9 cellular contexts compared by ENCODE assay signal in genomic region chr19:57192064-57192395, GRCh38. TPM values are rescaled to one million over a fixed set of nuclear protein-coding genes. Genes with fewer than 3 reads are reported as not detected.
A peak's percentile ranks its signal among the peaks of the same experiment; 100 is the strongest.
DNase-seq lines count a peak whose midpoint lies in the region; ATAC-seq, FAIRE-seq and TF ChIP-seq lines count a peak whose summit lies in the region.
"Had no signal": no experiment of that assay in that cellular context is flagged by ENCODE, and none has a peak within 500 bp of the region (broad histone marks: within the 10 kb centered on the region; RNA-seq: fewer than 3 reads in every experiment).

No MANE protein-coding gene starts in this region.

- CTCF ChIA-PET in HepG2 (lab: Yijun Ruan, JAX; ENCODE audit: low intra/inter-chr PET ratio, low total read pairs): no interaction called here

- H3K27ac Mint-ChIP-seq in HFFc6 (peak overlapping the region; percentile 82), type B pancreatic cell (peak overlapping the region; percentile 95)

- BruUV-seq in HepG2 (replicated peaks; lab: Mats Ljungman, UMichigan): no TSS peak

- ATAC-seq in HepG2: peak; percentile 26
- ATAC-seq in GM18867 (IDR thresholded peaks at IDR 0.05; ENCODE audit: unreplicated experiment): no peak

- peak overlapping the region; percentile 78 for H2AFZ ChIP-seq in ACC112 (ENCODE audit: low read length, unreplicated experiment)
- H2AFZ ChIP-seq in HepG2 (ENCODE audit: low read length): no peak overlapping the region

- peak overlapping the region; percentile 97 for H3K4me2 ChIP-seq in HepG2 (ENCODE audit: low read depth, low read length)

- H3K27me3 ChIP-seq in ACC112 (ENCODE audit: insufficient read depth, low read length) (no peaks in the 10 kb centered on the region), HepG2 (ENCODE audit: control insufficient read depth in 1 of 2, insufficient read depth in 2 of 2, low read length in 2 of 2) (no peaks in the 10 kb centered on the region; a peak in 1 of 5 replicates)

- peak overlapping the region; percentile 40; the same call in 1 of the 2 replicates for H3K27ac ChIP-seq in ACC112 (ENCODE audit: low read depth, low read length)
- peak overlapping the region; percentile 78 for H3K27ac ChIP-seq in HepG2 (ENCODE audit: extremely low read length, insufficient read depth, low read length)

- peaks cover 15% of the 10 kb centered on the region for H3K9me3 ChIP-seq in HepG2 (ENCODE audit: low read length)

- no peak for TF ChIP-seq RAD21 in HepG2 (CRISPR knock-in tag; IDR thresholded peaks at IDR 0.05)

- POLR2A ChIA-PET in HepG2 (lab: Yijun Ruan, JAX): no interaction called here

- intact Hi-C loops in HepG2 (cut with micrococcal nuclease; ENCODE audit: unreplicated experiment): no loop called here

- peaks cover 33% of the 10 kb centered on the region for H3K4me1 Mint-ChIP-seq in HFFc6 (ENCODE audit: low read depth)
- H3K4me1 Mint-ChIP-seq in type B pancreatic cell (ENCODE audit: unreplicated experiment): peaks cover 14% of the 10 kb centered on the region

- in situ Hi-C loops in HepG2 (cut with HindIII; ENCODE audit: extremely low pct_ligation_motif_present, low pct_unique_long_range_greater_than_20kb): no loop called here

- H3K4me3 ChIP-seq in ACC112 (ENCODE audit: low read depth, low read length): peak overlapping the region; percentile 91
- peak overlapping the region; percentile 86 to 100 (median 98) for H3K4me3 ChIP-seq in HepG2 (replicated peaks in 1 of 3; ENCODE audit: insufficient read depth in 1 of 3, low read depth in 2 of 3, low read length in 3 of 3)

- peak overlapping the region; percentile 88 for H3K9ac ChIP-seq in HepG2 (ENCODE audit: insufficient read depth, low read depth, low read length)

- no peak for TF ChIP-seq POLR2A in HepG2 (IDR thresholded peaks at IDR 0.05; ENCODE audit: insufficient read depth in 1 of 2, low read depth in 2 of 2, low read length in 2 of 2)

- H3K27me3 Mint-ChIP-seq in HFFc6 (ENCODE audit: insufficient read depth) (peaks cover 5% of the 10 kb centered on the region), type B pancreatic cell (peaks cover 4% of the 10 kb centered on the region)

- no peak for TF ChIP-seq CTCF in HFFc6 (IDR thresholded peaks at IDR 0.05)
- TF ChIP-seq CTCF in HepG2 (CRISPR knock-in tag; IDR thresholded peaks at IDR 0.05): no peak
- TF ChIP-seq CTCF in type B pancreatic cell (conservative IDR thresholded peaks at IDR 0.05): no peak

- H3K36me3 Mint-ChIP-seq in HFFc6 (ENCODE audit: low read depth) (peaks cover 68% of the 10 kb centered on the region), type B pancreatic cell (peaks cover 48% of the 10 kb centered on the region)

- H3K4me1 ChIP-seq in ACC112 (ENCODE audit: control insufficient read depth, insufficient read depth, low read length, unreplicated experiment) (peaks cover 5% of the 10 kb centered on the region), HepG2 (ENCODE audit: insufficient read depth, low read length) (peaks cover 22% of the 10 kb centered on the region)

- H3K9me3 Mint-ChIP-seq in HFFc6: peaks cover 19% of the 10 kb centered on the region
- H3K9me3 Mint-ChIP-seq in type B pancreatic cell: peaks cover 9% of the 10 kb centered on the region

- H3K79me2 ChIP-seq in ACC112 (ENCODE audit: control insufficient read depth, insufficient read depth, low read length, unreplicated experiment) (peaks cover 24% of the 10 kb centered on the region), HepG2 (ENCODE audit: insufficient read depth, low read length) (peaks cover 20% of the 10 kb centered on the region)

- H3K36me3 ChIP-seq in ACC112 (ENCODE audit: insufficient read depth, low read length) (peaks cover 15% of the 10 kb centered on the region), HepG2 (replicated peaks in 1 of 2; ENCODE audit: control insufficient read depth in 1 of 2, insufficient read depth in 2 of 2, low read length in 2 of 2) (peaks cover 8 to 38% of the 10 kb centered on the region in 2 experiments; a peak in 4 of 5 replicates)

- DNase-seq in HFFc6 (no peak), astrocyte of the hippocampus (ENCODE audit: low read depth, low spot score) (peak; percentile 37), HepG2 (ENCODE audit: low spot score) (no peak), type B pancreatic cell (ENCODE audit: extremely low spot score, unreplicated experiment) (peak; percentile 34), NCI-H1694 treated with DMSO at 0.1 percent for 48 hours (lab: John Stamatoyannopoulos, UW) (no peak), HPDE6-E6E7 (ENCODE audit: extremely low spot score) (no peak)

- 30% methylated on average over 6 of the region's 8 CpGs for WGBS in HepG2 (ENCODE audit: low lambda C conversion rate)

- no peak for TF ChIP-seq EP300 in HepG2 (IDR thresholded peaks at IDR 0.05; ENCODE audit: low read depth in 2 of 2, low read length in 2 of 2)
- TF ChIP-seq EP300 in HepG2 (CRISPR knock-in tag; IDR thresholded peaks at IDR 0.05; ENCODE audit: borderline replicate concordance): no peak

- H4K20me1 ChIP-seq in HepG2 (ENCODE audit: insufficient read depth, low read length): peaks cover 5% of the 10 kb centered on the region; the same call in 1 of the 2 replicates

- H3K4me3 Mint-ChIP-seq in HFFc6: peak overlapping the region; percentile 98
- peak overlapping the region; percentile 98 for H3K4me3 Mint-ChIP-seq in type B pancreatic cell

- FAIRE-seq in HepG2 (lab: Jason Lieb, UNC): no peak
- FAIRE-seq: islet of Langerhans had no signal

RNA-seq across cellular contexts. Expression of gene ZNF264, which starts 0.7 kb away (rescaled TPM):
- 10 to 100 TPM; 20.1 to 23.1 (median 22.6) TPM for total RNA-seq in HFFc6 (2021; fragmentation: NEBNext Ultra II Directional; extraction: Animal tissue kit (Norgen Biotek cat#: 25700))
- total RNA-seq in HepG2 (2016; rRNA removed; fragmentation: Illumina TruSeq; extraction: Trizol) (17.6 and 24.7 TPM in 2 replicates), type B pancreatic cell (ENCODE audit: low replicate concordance) (37.0 and 42.5 TPM in 2 replicates)
- 1.1 and 1.3 TPM in 2 replicates for total RNA-seq in HepG2 (2016; cell fraction: cytosol; rRNA removed; fragmentation: Illumina TruSeq; extraction: Trizol; ENCODE audit: low read depth)
- total RNA-seq in HepG2 (2016; cell fraction: insoluble cytoplasmic fraction; rRNA removed; fragmentation: Illumina TruSeq; extraction: Trizol): 17.5 and 24.6 TPM in 2 replicates
- 4.2 and 5.9 TPM in 2 replicates for total RNA-seq in HepG2 (2016; cell fraction: membrane; rRNA removed; fragmentation: Illumina TruSeq; extraction: Trizol)
- total RNA-seq in HepG2 (2016; cell fraction: nucleus; rRNA removed; fragmentation: Illumina TruSeq; extraction: Trizol): 17.5 and 18.4 TPM in 2 replicates
- 3.5 and 4.0 TPM in 2 replicates for polyA plus RNA-seq in HepG2 (2011; rRNA removed)
- polyA plus RNA-seq in HepG2 (2011; cell fraction: cytosol; rRNA removed): 1.8 and 2.3 TPM in 2 replicates
- 6.8 and 8.0 TPM in 2 replicates for polyA plus RNA-seq in HepG2 (2011; cell fraction: nucleus; rRNA removed)
- 2.6 and 3.2 TPM in 2 replicates for polyA plus RNA-seq in HepG2 (2012)
- polyA plus RNA-seq in HepG2 (2016; cell fraction: cytosol; fragmentation: Illumina TruSeq; extraction: Trizol; ENCODE audit: low read depth): 0.29 and 0.55 TPM in 2 replicates
- polyA plus RNA-seq in HepG2 (2016; cell fraction: insoluble cytoplasmic fraction; fragmentation: Illumina TruSeq; extraction: Trizol; ENCODE audit: low read depth): 4.7 TPM in 2 replicates
- polyA plus RNA-seq in HepG2 (2016; cell fraction: membrane; fragmentation: Illumina TruSeq; extraction: Trizol; ENCODE audit: low read depth): 0.55 and 0.76 TPM in 2 replicates
- polyA plus RNA-seq in HepG2 (2016; cell fraction: nucleus; fragmentation: Illumina TruSeq; extraction: Trizol; ENCODE audit: insufficient read depth, low read depth): 6.5 and 7.2 TPM in 2 replicates
- 9.6 and 31.4 TPM in 2 replicates for polyA minus RNA-seq in HepG2 (2011; rRNA and poly(A)+ RNA removed; ENCODE audit: low replicate concordance)
- 13.3 and 16.3 TPM in 2 replicates for polyA minus RNA-seq in HepG2 (2011; cell fraction: cytosol; rRNA and poly(A)+ RNA removed)
- polyA minus RNA-seq in HepG2 (2011; cell fraction: nucleus; rRNA and poly(A)+ RNA removed): 17.3 and 23.4 TPM in 2 replicates

RNA-seq across cellular contexts. Expression of gene DUXA, which starts 24.7 kb away (rescaled TPM):
- total RNA-seq in HFFc6 (2021; fragmentation: NEBNext Ultra II Directional; extraction: Animal tissue kit (Norgen Biotek cat#: 25700)): not detected
- total RNA-seq in HepG2 (2016; rRNA removed; fragmentation: Illumina TruSeq; extraction: Trizol) (not detected in 2 replicates), type B pancreatic cell (ENCODE audit: low replicate concordance) (not detected in 2 replicates)
- not detected in 2 replicates for total RNA-seq in HepG2 (2016; cell fraction: cytosol; rRNA removed; fragmentation: Illumina TruSeq; extraction: Trizol; ENCODE audit: low read depth)
- total RNA-seq in HepG2 (2016; cell fraction: insoluble cytoplasmic fraction; rRNA removed; fragmentation: Illumina TruSeq; extraction: Trizol): not detected in 2 replicates
- not detected in 2 replicates for total RNA-seq in HepG2 (2016; cell fraction: membrane; rRNA removed; fragmentation: Illumina TruSeq; extraction: Trizol)
- not detected in 2 replicates for total RNA-seq in HepG2 (2016; cell fraction: nucleus; rRNA removed; fragmentation: Illumina TruSeq; extraction: Trizol)
- polyA plus RNA-seq in HepG2 (2011; rRNA removed): not detected in 2 replicates
- polyA plus RNA-seq in HepG2 (2011; cell fraction: cytosol; rRNA removed): not detected in 2 replicates
- polyA plus RNA-seq in HepG2 (2011; cell fraction: nucleus; rRNA removed): not detected in 2 replicates
- not detected in 2 replicates for polyA plus RNA-seq in HepG2 (2012)
- polyA plus RNA-seq in HepG2 (2016; cell fraction: cytosol; fragmentation: Illumina TruSeq; extraction: Trizol; ENCODE audit: low read depth): not detected in 2 replicates
- polyA plus RNA-seq in HepG2 (2016; cell fraction: insoluble cytoplasmic fraction; fragmentation: Illumina TruSeq; extraction: Trizol; ENCODE audit: low read depth): not detected in 2 replicates
- polyA plus RNA-seq in HepG2 (2016; cell fraction: membrane; fragmentation: Illumina TruSeq; extraction: Trizol; ENCODE audit: low read depth): not detected in 2 replicates
- polyA plus RNA-seq in HepG2 (2016; cell fraction: nucleus; fragmentation: Illumina TruSeq; extraction: Trizol; ENCODE audit: insufficient read depth, low read depth): not detected in 2 replicates
- not detected in 2 replicates for polyA minus RNA-seq in HepG2 (2011; rRNA and poly(A)+ RNA removed; ENCODE audit: low replicate concordance)
- not detected in 2 replicates for polyA minus RNA-seq in HepG2 (2011; cell fraction: cytosol; rRNA and poly(A)+ RNA removed)
- not detected in 2 replicates for polyA minus RNA-seq in HepG2 (2011; cell fraction: nucleus; rRNA and poly(A)+ RNA removed)

RNA-seq across cellular contexts. Expression of gene AURKC, which starts 38.8 kb away (rescaled TPM):
- total RNA-seq in HFFc6 (2021; fragmentation: NEBNext Ultra II Directional; extraction: Animal tissue kit (Norgen Biotek cat#: 25700)): 1 to 10 TPM in 1 of 6 experiments, under 1 TPM in 4, not detected in 1; 0.31 to 1.1 (median 0.48) TPM
- total RNA-seq in HepG2 (2016; rRNA removed; fragmentation: Illumina TruSeq; extraction: Trizol) (0.46 TPM in 1 of 2 replicates, not detected in the other), type B pancreatic cell (ENCODE audit: low replicate concordance) (0.34 and 0.55 TPM in 2 replicates)
- 0.35 TPM in 1 of 2 replicates, not detected in the other for total RNA-seq in HepG2 (2016; cell fraction: cytosol; rRNA removed; fragmentation: Illumina TruSeq; extraction: Trizol; ENCODE audit: low read depth)
- total RNA-seq in HepG2 (2016; cell fraction: insoluble cytoplasmic fraction; rRNA removed; fragmentation: Illumina TruSeq; extraction: Trizol): 0.19 and 0.61 TPM in 2 replicates
- total RNA-seq in HepG2 (2016; cell fraction: membrane; rRNA removed; fragmentation: Illumina TruSeq; extraction: Trizol): 0.34 TPM in 1 of 2 replicates, not detected in the other
- total RNA-seq in HepG2 (2016; cell fraction: nucleus; rRNA removed; fragmentation: Illumina TruSeq; extraction: Trizol): not detected in 2 replicates
- 0.65 and 0.86 TPM in 2 replicates for polyA plus RNA-seq in HepG2 (2011; rRNA removed)
- polyA plus RNA-seq in HepG2 (2011; cell fraction: cytosol; rRNA removed): 0.50 and 0.60 TPM in 2 replicates
- 0.87 and 1.6 TPM in 2 replicates for polyA plus RNA-seq in HepG2 (2011; cell fraction: nucleus; rRNA removed)
- 0.58 and 0.80 TPM in 2 replicates for polyA plus RNA-seq in HepG2 (2012)
- polyA plus RNA-seq in HepG2 (2016; cell fraction: cytosol; fragmentation: Illumina TruSeq; extraction: Trizol; ENCODE audit: low read depth): 0.32 and 0.35 TPM in 2 replicates
- 0.31 and 0.44 TPM in 2 replicates for polyA plus RNA-seq in HepG2 (2016; cell fraction: insoluble cytoplasmic fraction; fragmentation: Illumina TruSeq; extraction: Trizol; ENCODE audit: low read depth)
- polyA plus RNA-seq in HepG2 (2016; cell fraction: membrane; fragmentation: Illumina TruSeq; extraction: Trizol; ENCODE audit: low read depth): 0.26 and 0.43 TPM in 2 replicates
- 1.5 TPM in 1 of 2 replicates, not detected in the other for polyA plus RNA-seq in HepG2 (2016; cell fraction: nucleus; fragmentation: Illumina TruSeq; extraction: Trizol; ENCODE audit: insufficient read depth, low read depth)
- 0.14 and 0.68 TPM in 2 replicates for polyA minus RNA-seq in HepG2 (2011; rRNA and poly(A)+ RNA removed; ENCODE audit: low replicate concordance)
- polyA minus RNA-seq in HepG2 (2011; cell fraction: cytosol; rRNA and poly(A)+ RNA removed): not detected in 2 replicates
- polyA minus RNA-seq in HepG2 (2011; cell fraction: nucleus; rRNA and poly(A)+ RNA removed): 0.25 and 0.77 TPM in 2 replicates

RNA-seq across cellular contexts. Expression of gene ZIM3, which starts 47.0 kb away (rescaled TPM):
- total RNA-seq in HFFc6 (2021; fragmentation: NEBNext Ultra II Directional; extraction: Animal tissue kit (Norgen Biotek cat#: 25700)): not detected
- not detected in 2 replicates for total RNA-seq in HepG2 (2016; rRNA removed; fragmentation: Illumina TruSeq; extraction: Trizol)
- total RNA-seq in HepG2 (2016; cell fraction: cytosol; rRNA removed; fragmentation: Illumina TruSeq; extraction: Trizol; ENCODE audit: low read depth): not detected in 2 replicates
- not detected in 2 replicates for total RNA-seq in HepG2 (2016; cell fraction: insoluble cytoplasmic fraction; rRNA removed; fragmentation: Illumina TruSeq; extraction: Trizol)
- total RNA-seq in HepG2 (2016; cell fraction: membrane; rRNA removed; fragmentation: Illumina TruSeq; extraction: Trizol): not detected in 2 replicates
- not detected in 2 replicates for total RNA-seq in HepG2 (2016; cell fraction: nucleus; rRNA removed; fragmentation: Illumina TruSeq; extraction: Trizol)
- not detected in 2 replicates for polyA plus RNA-seq in HepG2 (2011; rRNA removed)
- polyA plus RNA-seq in HepG2 (2011; cell fraction: cytosol; rRNA removed): not detected in 2 replicates
- polyA plus RNA-seq in HepG2 (2011; cell fraction: nucleus; rRNA removed): not detected in 2 replicates
- polyA plus RNA-seq in HepG2 (2012): not detected in 2 replicates
- polyA plus RNA-seq in HepG2 (2016; cell fraction: cytosol; fragmentation: Illumina TruSeq; extraction: Trizol; ENCODE audit: low read depth): not detected in 2 replicates
- not detected in 2 replicates for polyA plus RNA-seq in HepG2 (2016; cell fraction: insoluble cytoplasmic fraction; fragmentation: Illumina TruSeq; extraction: Trizol; ENCODE audit: low read depth)
- polyA plus RNA-seq in HepG2 (2016; cell fraction: membrane; fragmentation: Illumina TruSeq; extraction: Trizol; ENCODE audit: low read depth): not detected in 2 replicates
- polyA plus RNA-seq in HepG2 (2016; cell fraction: nucleus; fragmentation: Illumina TruSeq; extraction: Trizol; ENCODE audit: insufficient read depth, low read depth): not detected in 2 replicates
- polyA minus RNA-seq in HepG2 (2011; rRNA and poly(A)+ RNA removed; ENCODE audit: low replicate concordance): not detected in 2 replicates
- not detected in 2 replicates for polyA minus RNA-seq in HepG2 (2011; cell fraction: cytosol; rRNA and poly(A)+ RNA removed)
- polyA minus RNA-seq in HepG2 (2011; cell fraction: nucleus; rRNA and poly(A)+ RNA removed): not detected in 2 replicates
- not detected in 2 replicates for total RNA-seq in type B pancreatic cell (ENCODE audit: low replicate concordance)

RNA-seq across cellular contexts. Expression of gene ZNF805, which starts 48.4 kb away (rescaled TPM):
- 10 to 100 TPM; 10.7 to 12.8 (median 11.9) TPM for total RNA-seq in HFFc6 (2021; fragmentation: NEBNext Ultra II Directional; extraction: Animal tissue kit (Norgen Biotek cat#: 25700))
- total RNA-seq in HepG2 (2016; rRNA removed; fragmentation: Illumina TruSeq; extraction: Trizol) (12.8 and 21.8 TPM in 2 replicates), type B pancreatic cell (ENCODE audit: low replicate concordance) (16.8 and 16.9 TPM in 2 replicates)
- 0.40 and 1.3 TPM in 2 replicates for total RNA-seq in HepG2 (2016; cell fraction: cytosol; rRNA removed; fragmentation: Illumina TruSeq; extraction: Trizol; ENCODE audit: low read depth)
- total RNA-seq in HepG2 (2016; cell fraction: insoluble cytoplasmic fraction; rRNA removed; fragmentation: Illumina TruSeq; extraction: Trizol): 12.7 and 22.7 TPM in 2 replicates
- total RNA-seq in HepG2 (2016; cell fraction: membrane; rRNA removed; fragmentation: Illumina TruSeq; extraction: Trizol): 4.1 and 4.5 TPM in 2 replicates
- total RNA-seq in HepG2 (2016; cell fraction: nucleus; rRNA removed; fragmentation: Illumina TruSeq; extraction: Trizol): 13.3 and 15.8 TPM in 2 replicates
- polyA plus RNA-seq in HepG2 (2011; rRNA removed): 5.1 and 5.5 TPM in 2 replicates
- 2.4 and 3.2 TPM in 2 replicates for polyA plus RNA-seq in HepG2 (2011; cell fraction: cytosol; rRNA removed)
- 3.4 and 5.3 TPM in 2 replicates for polyA plus RNA-seq in HepG2 (2011; cell fraction: nucleus; rRNA removed)
- polyA plus RNA-seq in HepG2 (2012): 1.8 and 2.0 TPM in 2 replicates
- 0.11 and 0.19 TPM in 2 replicates for polyA plus RNA-seq in HepG2 (2016; cell fraction: cytosol; fragmentation: Illumina TruSeq; extraction: Trizol; ENCODE audit: low read depth)
- 2.2 and 2.5 TPM in 2 replicates for polyA plus RNA-seq in HepG2 (2016; cell fraction: insoluble cytoplasmic fraction; fragmentation: Illumina TruSeq; extraction: Trizol; ENCODE audit: low read depth)
- polyA plus RNA-seq in HepG2 (2016; cell fraction: membrane; fragmentation: Illumina TruSeq; extraction: Trizol; ENCODE audit: low read depth): 0.24 and 0.31 TPM in 2 replicates
- 3.3 and 3.4 TPM in 2 replicates for polyA plus RNA-seq in HepG2 (2016; cell fraction: nucleus; fragmentation: Illumina TruSeq; extraction: Trizol; ENCODE audit: insufficient read depth, low read depth)
- 13.1 and 29.1 TPM in 2 replicates for polyA minus RNA-seq in HepG2 (2011; rRNA and poly(A)+ RNA removed; ENCODE audit: low replicate concordance)
- 23.1 and 27.6 TPM in 2 replicates for polyA minus RNA-seq in HepG2 (2011; cell fraction: cytosol; rRNA and poly(A)+ RNA removed)
- polyA minus RNA-seq in HepG2 (2011; cell fraction: nucleus; rRNA and poly(A)+ RNA removed): 22.1 and 35.3 TPM in 2 replicates

Comparison
In these comparisons a context has a peak if more than half of its experiments do, and no peak if none do; other contexts are left out.
1. DNase-seq: peak in astrocyte of the hippocampus (single experiment) and type B pancreatic cell (single experiment); none in HFFc6 (single experiment), HepG2 (single experiment), NCI-H1694 treated with DMSO at 0.1 percent for 48 hours (single experiment) and HPDE6-E6E7 (single experiment).